In genomic region chr20:61852268-61853072, GRCh38 we compare ENCODE assay signal across 29 cellular contexts.
"Had no signal": no experiment of that assay in that cellular context is flagged by ENCODE, and none has a peak within 500 bp of the region (broad histone marks: within the 10 kb centered on the region; RNA-seq: fewer than 3 reads in every experiment).

No MANE protein-coding gene starts in this region.

- H3K27me3 ChIP-seq: ascending aorta, cardiac muscle cell had no signal

- H3K9me3 Mint-ChIP-seq: activated CD4-positive, alpha-beta T cell treated with anti-CD3 and anti-CD28 coated beads, Interleukin-2, amount 10 ng/mL, durations not matched to agents 24 days and 14 days; activated CD8-positive, alpha-beta T cell treated with anti-CD3 and anti-CD28 coated beads for 36 hours; activated naive CD4-positive, alpha-beta T cell treated with anti-CD3 and anti-CD28 coated beads, Interleukin-2, amount 50 U/mL, for 24 hours; activated naive CD8-positive, alpha-beta T cell treated with anti-CD3 and anti-CD28 coated beads, Interleukin-2, amount 10 ng/mL, durations not matched to agents 7 days and 5 days; activated T-cell treated with anti-CD3 and anti-CD28 coated beads, Interleukin-2, amount 50 U/mL, for 72 hours; activated T-helper 17 cell treated with anti-CD3 and anti-CD28 coated beads, Interleukin-2, amount 50 U/mL, for 72 hours; central memory CD8-positive, alpha-beta T cell; T-helper 1 cell treated with Interleukin-12 subunit alpha and Interleukin-12 subunit beta and Interleukin-4 antibody, amounts not matched to agents 30 μg/mL and 1 μg/mL, for 36 hours; T-helper 2 cell treated with Interferon-gamma antibody and Interleukin-4, amounts not matched to agents 5 μg/mL and 100 μg/mL, for 36 hours had no signal

- H3K4me3 Mint-ChIP-seq: activated CD4-positive, alpha-beta T cell treated with anti-CD3 and anti-CD28 coated beads, Interleukin-2, amount 10 ng/mL, durations not matched to agents 24 days and 14 days; activated CD8-positive, alpha-beta T cell treated with anti-CD3 and anti-CD28 coated beads for 36 hours; activated naive CD4-positive, alpha-beta T cell treated with anti-CD3 and anti-CD28 coated beads, Interleukin-2, amount 50 U/mL, for 24 hours; activated naive CD8-positive, alpha-beta T cell treated with anti-CD3 and anti-CD28 coated beads, Interleukin-2, amount 10 ng/mL, durations not matched to agents 7 days and 5 days; activated T-cell treated with anti-CD3 and anti-CD28 coated beads, Interleukin-2, amount 50 U/mL, for 72 hours; activated T-helper 17 cell treated with anti-CD3 and anti-CD28 coated beads, Interleukin-2, amount 50 U/mL, for 72 hours; central memory CD8-positive, alpha-beta T cell; T-helper 1 cell treated with Interleukin-12 subunit alpha and Interleukin-12 subunit beta and Interleukin-4 antibody, amounts not matched to agents 30 μg/mL and 1 μg/mL, for 36 hours; T-helper 2 cell treated with Interferon-gamma antibody and Interleukin-4, amounts not matched to agents 5 μg/mL and 100 μg/mL, for 36 hours had no signal

- H3K36me3 Mint-ChIP-seq: activated naive CD4-positive, alpha-beta T cell treated with anti-CD3 and anti-CD28 coated beads, Interleukin-2, amount 50 U/mL, for 24 hours; activated naive CD8-positive, alpha-beta T cell treated with anti-CD3 and anti-CD28 coated beads, Interleukin-2, amount 10 ng/mL, durations not matched to agents 7 days and 5 days had no signal

- ATAC-seq: activated CD8-positive, alpha-beta T cell treated with anti-CD3 and anti-CD28 coated beads for 36 hours; activated T-cell treated with anti-CD3 and anti-CD28 coated beads, Interleukin-2, amount 50 U/mL, for 72 hours; activated T-helper 17 cell treated with anti-CD3 and anti-CD28 coated beads, Interleukin-2, amount 50 U/mL, for 72 hours had no signal

- H3K27me3 Mint-ChIP-seq: activated CD4-positive, alpha-beta T cell treated with anti-CD3 and anti-CD28 coated beads, Interleukin-2, amount 10 ng/mL, durations not matched to agents 24 days and 14 days; activated CD8-positive, alpha-beta T cell treated with anti-CD3 and anti-CD28 coated beads for 36 hours; activated naive CD4-positive, alpha-beta T cell treated with anti-CD3 and anti-CD28 coated beads, Interleukin-2, amount 50 U/mL, for 24 hours; activated naive CD8-positive, alpha-beta T cell treated with anti-CD3 and anti-CD28 coated beads, Interleukin-2, amount 10 ng/mL, durations not matched to agents 7 days and 5 days had no signal

- FAIRE-seq: RCC 7860, TTC549 had no signal

- H3K4me1 ChIP-seq: ascending aorta, SJSA1 had no signal

- H3K27ac Mint-ChIP-seq: activated CD4-positive, alpha-beta T cell treated with anti-CD3 and anti-CD28 coated beads, Interleukin-2, amount 10 ng/mL, durations not matched to agents 24 days and 14 days; activated CD8-positive, alpha-beta T cell treated with anti-CD3 and anti-CD28 coated beads for 36 hours; activated naive CD4-positive, alpha-beta T cell treated with anti-CD3 and anti-CD28 coated beads, Interleukin-2, amount 50 U/mL, for 24 hours; activated naive CD8-positive, alpha-beta T cell treated with anti-CD3 and anti-CD28 coated beads, Interleukin-2, amount 10 ng/mL, durations not matched to agents 7 days and 5 days; activated T-cell treated with anti-CD3 and anti-CD28 coated beads, Interleukin-2, amount 50 U/mL, for 72 hours; activated T-helper 17 cell treated with anti-CD3 and anti-CD28 coated beads, Interleukin-2, amount 50 U/mL, for 72 hours; T-helper 1 cell treated with Interleukin-12 subunit alpha and Interleukin-12 subunit beta and Interleukin-4 antibody, amounts not matched to agents 30 μg/mL and 1 μg/mL, for 36 hours; T-helper 2 cell treated with Interferon-gamma antibody and Interleukin-4, amounts not matched to agents 5 μg/mL and 100 μg/mL, for 36 hours had no signal

- H3K9me3 ChIP-seq: ascending aorta, SJSA1, SK-N-SH had no signal

- H3K36me3 ChIP-seq: ascending aorta, cardiac muscle cell, SJSA1 had no signal

- H3K4me3 ChIP-seq: ascending aorta, cardiac muscle cell, PC-9, SJSA1 had no signal

- DNase-seq: activated CD4-positive, alpha-beta T cell treated with anti-CD3 and anti-CD28 coated beads, Interleukin-2, amount 10 ng/mL, durations not matched to agents 24 days and 14 days; activated CD4-positive, alpha-beta T cell treated with anti-CD3 and anti-CD28 coated beads, Interleukin-2, amount 50 U/mL, for 4 hours; activated CD8-positive, alpha-beta T cell treated with anti-CD3 and anti-CD28 coated beads for 36 hours; activated effector memory CD4-positive, alpha-beta T cell treated with anti-CD3 and anti-CD28 coated beads, Interleukin-2, amount 50 U/mL, for 16 hours; activated naive CD4-positive, alpha-beta T cell; activated naive CD8-positive, alpha-beta T cell treated with anti-CD3 and anti-CD28 coated beads, Interleukin-2, amount 10 ng/mL, durations not matched to agents 7 days and 5 days; activated T-cell treated with anti-CD3 and anti-CD28 coated beads, Interleukin-2, amount 50 U/mL, for 1 hour; activated T-cell treated with anti-CD3 and anti-CD28 coated beads, Interleukin-2, amount 50 U/mL, for 72 hours; amygdala; NCI-H1105; NCI-H1436; NCI-H1694; NCI-H1930; NCI-H345; NCI-H524 treated with DMSO at 0.1 percent for 48 hours; PC-9; SHP77 treated with DMSO at 0.1 percent for 48 hours; SK-N-SH had no signal

- H3K4me1 Mint-ChIP-seq: activated CD4-positive, alpha-beta T cell treated with anti-CD3 and anti-CD28 coated beads, Interleukin-2, amount 10 ng/mL, durations not matched to agents 24 days and 14 days; activated naive CD4-positive, alpha-beta T cell treated with anti-CD3 and anti-CD28 coated beads, Interleukin-2, amount 50 U/mL, for 24 hours; activated naive CD8-positive, alpha-beta T cell treated with anti-CD3 and anti-CD28 coated beads, Interleukin-2, amount 10 ng/mL, durations not matched to agents 7 days and 5 days; activated T-helper 17 cell treated with anti-CD3 and anti-CD28 coated beads, Interleukin-2, amount 50 U/mL, for 72 hours; central memory CD8-positive, alpha-beta T cell had no signal

- H3K27ac ChIP-seq: ascending aorta, cardiac muscle cell, KMS-11, PC-9, SJSA1 had no signal
